ENCODE assay signal across 39 cellular contexts in the genomic region with DNA sequence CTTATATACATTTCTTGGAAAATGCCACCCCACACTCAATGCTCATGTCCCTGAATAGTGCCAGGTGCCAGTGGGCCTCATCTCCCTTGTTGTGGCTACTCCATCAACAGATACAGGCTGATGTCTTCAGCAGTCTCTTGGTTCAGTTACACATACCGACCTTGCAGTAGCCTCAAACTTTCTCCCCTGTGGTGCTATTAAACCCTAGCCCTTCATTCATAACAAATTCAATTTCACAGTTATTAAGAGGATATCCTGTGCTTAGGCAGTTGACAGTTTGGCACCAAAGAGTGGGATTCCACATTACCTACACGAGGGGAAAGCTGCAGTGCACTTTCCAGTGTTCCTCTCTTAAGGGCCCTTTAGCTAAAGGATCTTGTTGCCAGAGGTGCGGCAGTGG. TPM values are rescaled to one million over a fixed set of nuclear protein-coding genes. Genes with fewer than 3 reads are reported as not detected.
"Had no signal": no experiment of that assay in that cellular context is flagged by ENCODE, and none has a peak within 500 bp of the region (broad histone marks: within the 10 kb centered on the region; RNA-seq: fewer than 3 reads in every experiment).

No MANE protein-coding gene starts in this region.

- H3K4me3 Mint-ChIP-seq: activated B cell treated with CpG ODN at 0.5 μM for 24 hours; activated CD4-positive, alpha-beta memory T cell treated with anti-CD3 and anti-CD28 coated beads for 36 hours; activated CD4-positive, alpha-beta T cell treated with anti-CD3 and anti-CD28 coated beads, Interleukin-2, amount 10 ng/mL, durations not matched to agents 24 days and 14 days; activated CD8-positive, alpha-beta T cell treated with anti-CD3 and anti-CD28 coated beads for 36 hours; activated naive CD4-positive, alpha-beta T cell treated with anti-CD3 and anti-CD28 coated beads for 36 hours; activated naive CD8-positive, alpha-beta T cell treated with anti-CD3 and anti-CD28 coated beads for 36 hours; activated T-cell treated with anti-CD3 and anti-CD28 coated beads, Interleukin-2, amount 50 U/mL, for 4 hours; activated T-cell treated with anti-CD3 and anti-CD28 coated beads, Interleukin-2, amount 50 U/mL, for 72 hours; activated T-helper 1 cell treated with anti-CD3 and anti-CD28 coated beads, Interleukin-12 subunit alpha, Interleukin-12 subunit beta, Interleukin-2, Interleukin-4 antibody, amounts not matched to agents 30 ng/mL and 10 ng/mL and 1 ng/mL, durations not matched to agents 14 hours and 24 hours and 36 hours; activated T-helper 17 cell treated with anti-CD3 and anti-CD28 coated beads, Interleukin-2, amount 50 U/mL, for 72 hours; T-helper 1 cell treated with Interleukin-12 subunit alpha and Interleukin-12 subunit beta and Interleukin-4 antibody, amounts not matched to agents 30 μg/mL and 1 μg/mL, for 36 hours; T-helper 2 cell treated with Interferon-gamma antibody and Interleukin-4, amounts not matched to agents 5 μg/mL and 100 μg/mL, for 36 hours had no signal

- H3K4me1 ChIP-seq: adrenal gland, body of pancreas, breast epithelium had no signal

- H3K27ac Mint-ChIP-seq: activated B cell treated with CpG ODN at 0.5 μM for 24 hours; activated CD4-positive, alpha-beta memory T cell treated with anti-CD3 and anti-CD28 coated beads for 36 hours; activated CD4-positive, alpha-beta T cell treated with anti-CD3 and anti-CD28 coated beads, Interleukin-2, amount 10 ng/mL, durations not matched to agents 24 days and 14 days; activated CD8-positive, alpha-beta T cell treated with anti-CD3 and anti-CD28 coated beads for 36 hours; activated naive CD4-positive, alpha-beta T cell treated with anti-CD3 and anti-CD28 coated beads for 36 hours; activated naive CD4-positive, alpha-beta T cell treated with anti-CD3 and anti-CD28 coated beads, Interleukin-2, amount 50 U/mL, for 72 hours; activated naive CD8-positive, alpha-beta T cell treated with anti-CD3 and anti-CD28 coated beads for 36 hours; activated T-cell treated with anti-CD3 and anti-CD28 coated beads, Interleukin-2, amount 50 U/mL, for 72 hours; activated T-helper 1 cell treated with anti-CD3 and anti-CD28 coated beads, Interleukin-12 subunit alpha, Interleukin-12 subunit beta, Interleukin-2, Interleukin-4 antibody, amounts not matched to agents 30 ng/mL and 10 ng/mL and 1 ng/mL, durations not matched to agents 14 hours and 24 hours and 36 hours; activated T-helper 17 cell treated with anti-CD3 and anti-CD28 coated beads, Interleukin-2, amount 50 U/mL, for 72 hours; T-helper 1 cell treated with Interleukin-12 subunit alpha and Interleukin-12 subunit beta and Interleukin-4 antibody, amounts not matched to agents 30 μg/mL and 1 μg/mL, for 36 hours; T-helper 2 cell treated with Interferon-gamma antibody and Interleukin-4, amounts not matched to agents 5 μg/mL and 100 μg/mL, for 36 hours had no signal

- H3K4me1 Mint-ChIP-seq: activated B cell treated with CpG ODN at 0.5 μM for 24 hours; activated T-helper 17 cell treated with anti-CD3 and anti-CD28 coated beads, Interleukin-2, amount 50 U/mL, for 72 hours had no signal

- H3K27me3 ChIP-seq: adrenal gland, body of pancreas, brain microvascular endothelial cell, breast epithelium had no signal

- DNase-seq: activated B cell treated with CpG ODN at 0.5 μM for 24 hours; activated CD4-positive, alpha-beta memory T cell treated with anti-CD3 and anti-CD28 coated beads for 36 hours; activated CD4-positive, alpha-beta T cell treated with anti-CD3 and anti-CD28 coated beads for 4 hours; activated CD4-positive, alpha-beta T cell treated with anti-CD3 and anti-CD28 coated beads, Interleukin-2, amount 10 ng/mL, durations not matched to agents 24 days and 14 days; activated CD4-positive, alpha-beta T cell treated with anti-CD3 and anti-CD28 coated beads, Interleukin-2, amount 50 U/mL, for 1 hour; activated CD4-positive, alpha-beta T cell treated with anti-CD3 and anti-CD28 coated beads, Interleukin-2, amount 50 U/mL, for 4 hours; activated CD4-positive, CD25-positive, alpha-beta regulatory T cell treated with anti-CD3 and anti-CD28 coated beads, Interleukin-2, amount 50 U/mL, for 72 hours; activated CD8-positive, alpha-beta memory T cell treated with anti-CD3 and anti-CD28 coated beads, Interleukin-2, amount 50 U/mL, for 4 hours; activated CD8-positive, alpha-beta T cell treated with anti-CD3 and anti-CD28 coated beads for 36 hours; activated effector memory CD4-positive, alpha-beta T cell treated with anti-CD3 and anti-CD28 coated beads, Interleukin-2, amount 50 U/mL, for 16 hours; activated gamma-delta T cell treated with Interleukin-2 at 50 U/mL for 16 hours; activated naive CD4-positive, alpha-beta T cell; activated naive CD4-positive, alpha-beta T cell treated with anti-CD3 and anti-CD28 coated beads for 36 hours; activated naive CD4-positive, alpha-beta T cell treated with anti-CD3 and anti-CD28 coated beads, Interleukin-2, amount 50 U/mL, for 16 hours; activated naive CD8-positive, alpha-beta T cell treated with anti-CD3 and anti-CD28 coated beads for 36 hours; activated T-cell treated with anti-CD3 and anti-CD28 coated beads for 4 hours; activated T-cell treated with anti-CD3 and anti-CD28 coated beads, Interleukin-2, amount 50 U/mL, for 1 hour; activated T-cell treated with anti-CD3 and anti-CD28 coated beads, Interleukin-2, amount 50 U/mL, for 4 hours; activated T-cell treated with anti-CD3 and anti-CD28 coated beads, Interleukin-2, amount 50 U/mL, for 72 hours; adrenal gland; amniotic stem cell; aorta; body of pancreas; brain microvascular endothelial cell; central memory CD4-positive, alpha-beta T cell; cerebellar nuclear complex; T-helper 1 cell; T-helper 2 cell; T-helper 9 cell had no signal

- H3K36me3 Mint-ChIP-seq: activated CD4-positive, alpha-beta memory T cell treated with anti-CD3 and anti-CD28 coated beads for 36 hours; activated naive CD4-positive, alpha-beta T cell treated with anti-CD3 and anti-CD28 coated beads, Interleukin-2, amount 50 U/mL, for 72 hours; activated naive CD8-positive, alpha-beta T cell treated with anti-CD3 and anti-CD28 coated beads for 36 hours had no signal

- H3K9me3 ChIP-seq: adrenal gland, body of pancreas, breast epithelium had no signal

- ATAC-seq: activated CD8-positive, alpha-beta T cell treated with anti-CD3 and anti-CD28 coated beads for 36 hours; activated naive CD4-positive, alpha-beta T cell treated with anti-CD3 and anti-CD28 coated beads, Interleukin-2, amount 50 U/mL, for 72 hours; activated T-cell treated with anti-CD3 and anti-CD28 coated beads, Interleukin-2, amount 50 U/mL, for 4 hours; activated T-cell treated with anti-CD3 and anti-CD28 coated beads, Interleukin-2, amount 50 U/mL, for 72 hours; activated T-helper 17 cell treated with anti-CD3 and anti-CD28 coated beads, Interleukin-2, amount 50 U/mL, for 72 hours; body of pancreas had no signal

- H3K9me3 Mint-ChIP-seq: activated B cell treated with CpG ODN at 0.5 μM for 24 hours; activated CD4-positive, alpha-beta memory T cell treated with anti-CD3 and anti-CD28 coated beads for 36 hours; activated CD4-positive, alpha-beta T cell treated with anti-CD3 and anti-CD28 coated beads, Interleukin-2, amount 10 ng/mL, durations not matched to agents 24 days and 14 days; activated CD8-positive, alpha-beta T cell treated with anti-CD3 and anti-CD28 coated beads for 36 hours; activated naive CD4-positive, alpha-beta T cell treated with anti-CD3 and anti-CD28 coated beads for 36 hours; activated naive CD4-positive, alpha-beta T cell treated with anti-CD3 and anti-CD28 coated beads, Interleukin-2, amount 50 U/mL, for 72 hours; activated naive CD8-positive, alpha-beta T cell treated with anti-CD3 and anti-CD28 coated beads for 36 hours; activated T-cell treated with anti-CD3 and anti-CD28 coated beads, Interleukin-2, amount 50 U/mL, for 4 hours; activated T-cell treated with anti-CD3 and anti-CD28 coated beads, Interleukin-2, amount 50 U/mL, for 72 hours; activated T-helper 1 cell treated with anti-CD3 and anti-CD28 coated beads, Interleukin-12 subunit alpha, Interleukin-12 subunit beta, Interleukin-2, Interleukin-4 antibody, amounts not matched to agents 30 ng/mL and 10 ng/mL and 1 ng/mL, durations not matched to agents 14 hours and 24 hours and 36 hours; activated T-helper 17 cell treated with anti-CD3 and anti-CD28 coated beads, Interleukin-2, amount 50 U/mL, for 72 hours; T-helper 1 cell treated with Interleukin-12 subunit alpha and Interleukin-12 subunit beta and Interleukin-4 antibody, amounts not matched to agents 30 μg/mL and 1 μg/mL, for 36 hours; T-helper 2 cell treated with Interferon-gamma antibody and Interleukin-4, amounts not matched to agents 5 μg/mL and 100 μg/mL, for 36 hours had no signal

- H3K27me3 Mint-ChIP-seq: activated T-helper 17 cell treated with anti-CD3 and anti-CD28 coated beads, Interleukin-2, amount 50 U/mL, for 72 hours had no signal

- H3K4me3 ChIP-seq: adrenal gland, body of pancreas, breast epithelium had no signal

- H3K36me3 ChIP-seq: adrenal gland, brain microvascular endothelial cell, breast epithelium had no signal

- H3K27ac ChIP-seq: adrenal gland, body of pancreas, brain microvascular endothelial cell, breast epithelium, VCaP had no signal

RNA-seq across cellular contexts. Expression of gene CAMK1G, which starts 35.9 kb away (rescaled TPM):
- total RNA-seq: activated B cell treated with CpG ODN at 0.5 μM for 24 hours; activated CD8-positive, alpha-beta memory T cell treated with anti-CD3 and anti-CD28 coated beads for 36 hours; activated CD8-positive, alpha-beta T cell treated with anti-CD3 and anti-CD28 coated beads for 36 hours; activated naive CD4-positive, alpha-beta T cell treated with anti-CD3 and anti-CD28 coated beads, Interleukin-2, amount 50 U/mL, for 72 hours; activated naive CD8-positive, alpha-beta T cell treated with anti-CD3 and anti-CD28 coated beads for 36 hours; cardiac septum; chondrocyte had no signal
